ENCODE assay signal across 8 cellular contexts in genomic region chr2:34570266-34570872, GRCh38.
DNase-seq lines count a peak whose midpoint lies in the region; ATAC-seq, FAIRE-seq and TF ChIP-seq lines count a peak whose summit lies in the region.

No MANE protein-coding gene starts in this region.

- no peaks in the 10 kb centered on the region for H3K27me3 ChIP-seq in Panc1 (ENCODE audit: control insufficient read depth, insufficient read depth, low read length)
- no peaks in the 10 kb centered on the region for H3K27me3 ChIP-seq in tibial nerve

- in situ Hi-C loops in Panc1 (cut with HindIII; ENCODE audit: low pct_unique_long_range_greater_than_20kb, low sequenced_read_pairs), result no loop called here

- H3K27ac ChIP-seq in Panc1 (ENCODE audit: low read length) (no peak overlapping the region), tibial nerve (no peak overlapping the region)

- DNase-seq in A172 (ENCODE audit: low spot score) (peak; percentile 13), GM20000 (ENCODE audit: low spot score) (peak; percentile 9), Panc1 (ENCODE audit: low read depth, low spot score) (no peak), tibial nerve (ENCODE audit: low spot score in 2 of 2) (no peak), mucosa of gallbladder (ENCODE audit: low spot score) (no peak), GF-D8 (lab: John Stamatoyannopoulos, UW) (no peak)
- DNase-seq in activated CD4-positive, alpha-beta T cell treated with anti-CD3 and anti-CD28 coated beads, Interleukin-2, amount 50 U/mL, for 48 hours, result no peak

- 66 to 78% methylated on average over 6 of the region's 7 CpGs for WGBS in tibial nerve, 2 donors

- H3K4me1 ChIP-seq in Panc1 (ENCODE audit: control insufficient read depth, insufficient read depth, low read length), result no peaks in the 10 kb centered on the region
- H3K4me1 ChIP-seq in tibial nerve, result no peaks in the 10 kb centered on the region

- no TSS peak for BruUV-seq in Panc1 (replicated peaks; lab: Mats Ljungman, UMichigan)

- POLR2A ChIA-PET in Panc1 (lab: Charles Lee), result no interaction called here

- no peak for TF ChIP-seq CTCF in GM20000 (IDR thresholded peaks at IDR 0.05; ENCODE audit: extremely low read depth, missing control alignments)
- peak; percentile 51 for TF ChIP-seq CTCF in Panc1 (IDR thresholded peaks at IDR 0.05)
- TF ChIP-seq CTCF in tibial nerve (IDR thresholded peaks at IDR 0.05), result peak in 1 of 5 experiments; percentile 9

- intact Hi-C loops in Panc1 (cut with micrococcal nuclease; ENCODE audit: unreplicated experiment), result loop anchor here (5.0 kb wide), 1 partner anchor 888 kb away; no protein-coding TSS in a partner anchor

- H3K9me3 ChIP-seq in Panc1 (ENCODE audit: control insufficient read depth, insufficient read depth, low read depth, low read length), result no peaks in the 10 kb centered on the region
- no peaks in the 10 kb centered on the region for H3K9me3 ChIP-seq in tibial nerve

- TF ChIP-seq EP300 in tibial nerve (IDR thresholded peaks at IDR 0.05), result no peak

- H3K36me3 ChIP-seq in Panc1 (ENCODE audit: control insufficient read depth, insufficient read depth, low read length) (no peaks in the 10 kb centered on the region), tibial nerve (no peaks in the 10 kb centered on the region)

- H3K4me3 ChIP-seq in Panc1 (ENCODE audit: low read depth in 2 of 2, low read length in 2 of 2), result no peak overlapping the region
- no peak overlapping the region for H3K4me3 ChIP-seq in tibial nerve

- CTCF ChIA-PET in Panc1 (lab: Charles Lee), result no interaction called here

- 0 out of 2 replicates have a peak, but pooled peaks have one; percentile 42 for ATAC-seq in Panc1

- FAIRE-seq in islet of Langerhans (lab: Jason Lieb, UNC), result peak; percentile 36

- TF ChIP-seq POLR2A in tibial nerve (IDR thresholded peaks at IDR 0.05), result no peak

Comparison
In these comparisons a context has a peak if more than half of its experiments do, and no peak if none do; other contexts are left out.
1. DNase-seq: peak in A172 (single experiment) and GM20000 (single experiment); none in Panc1 (single experiment), tibial nerve (0 of 2), mucosa of gallbladder (single experiment), activated CD4-positive, alpha-beta T cell treated with anti-CD3 and anti-CD28 coated beads, Interleukin-2, amount 50 U/mL, for 48 hours (0 of 2) and GF-D8 (single experiment).